Comparison of ENCODE assay signal across 12 cellular contexts in the genomic region with DNA sequence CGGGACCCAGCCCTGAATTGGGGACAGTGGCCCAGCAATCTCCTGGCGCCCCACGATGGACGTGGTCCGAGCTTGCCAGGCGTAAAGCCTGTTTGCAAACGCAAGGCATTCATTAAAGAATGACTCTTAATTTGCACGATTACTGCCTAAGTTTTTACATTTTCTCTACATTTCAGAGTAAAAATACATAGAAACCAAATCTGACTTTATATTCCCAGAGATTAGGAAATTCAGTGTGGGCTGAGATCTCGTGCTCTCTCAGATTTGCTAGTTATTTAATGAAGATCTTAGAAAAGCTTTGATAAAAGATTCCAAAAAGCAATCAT. TPM values are rescaled to one million over a fixed set of nuclear protein-coding genes. Genes with fewer than 3 reads are reported as not detected.
DNase-seq lines count a peak whose midpoint lies in the region; ATAC-seq, FAIRE-seq and TF ChIP-seq lines count a peak whose summit lies in the region.
"Had no signal": no experiment of that assay in that cellular context is flagged by ENCODE, and none has a peak within 500 bp of the region (broad histone marks: within the 10 kb centered on the region; RNA-seq: fewer than 3 reads in every experiment).

No MANE protein-coding gene starts in this region.

- peak overlapping the region in 1 of 2 donors; percentile 49 for H3K4me3 Mint-ChIP-seq in CD14-positive monocyte

- H3K9me1 ChIP-seq in keratinocyte (ENCODE audit: control insufficient read depth, extremely low read depth, insufficient read depth, low read length), result no peaks in the 10 kb centered on the region

- H3K27ac ChIP-seq in HEK293 (ENCODE audit: extremely low read depth, low read depth, low read length) (no peak overlapping the region), keratinocyte (ENCODE audit: control insufficient read depth, insufficient read depth, low read length) (no peak overlapping the region), skin epidermis (peak overlapping the region in 6 of 21 experiments; percentile 31 to 81 (median 64))

- H3K79me2 ChIP-seq in keratinocyte (ENCODE audit: control insufficient read depth, insufficient read depth, low read length), result no peaks in the 10 kb centered on the region

- H3K9me3 Mint-ChIP-seq in CD14-positive monocyte, result peaks cover 0 to 11% (median 0%) of the 10 kb centered on the region in 7 donors

- no peak overlapping the region for H2AFZ ChIP-seq in keratinocyte (ENCODE audit: control insufficient read depth, low read length)

- CTCF ChIA-PET in HEK293 (lab: Yijun Ruan, JAX), result interaction anchor here (0.6 to 0.7 kb wide), 2 partner anchors 18 to 78 kb away, joined by 3 read pairs; no protein-coding TSS in a partner anchor

- peaks cover 8% of the 10 kb centered on the region for H3K4me1 Mint-ChIP-seq in CD14-positive monocyte

- H4K20me1 ChIP-seq in keratinocyte (ENCODE audit: control insufficient read depth, extremely low read depth, insufficient read depth, low read length), result no peaks in the 10 kb centered on the region

- POLR2A ChIA-PET in HEK293 (lab: Yijun Ruan, JAX), result interaction anchor here (0.6 kb wide), 1 partner anchor 220 kb away, joined by 5 read pairs; no protein-coding TSS in a partner anchor

- H3K9ac ChIP-seq in adipocyte (ENCODE audit: low read length), result no peak overlapping the region
- H3K9ac ChIP-seq in keratinocyte (ENCODE audit: control insufficient read depth, extremely low read depth, insufficient read depth, low read length), result no peak overlapping the region

- dilution Hi-C loops in keratinocyte (cut with MboI; ENCODE audit: extremely low pct_ligation_motif_present, low sequenced_read_pairs), result no loop called here

- peak overlapping the region; percentile 68 for H3K4me2 ChIP-seq in keratinocyte (ENCODE audit: control insufficient read depth, extremely low read depth, insufficient read depth, low read depth, low read length)

- H3K27me3 ChIP-seq in adipocyte (replicated peaks; ENCODE audit: control insufficient read depth, insufficient read depth, low read length) (peaks cover 48% of the 10 kb centered on the region), keratinocyte (ENCODE audit: control insufficient read depth, extremely low read depth, insufficient read depth, low read length) (peaks cover 16% of the 10 kb centered on the region)

- no peak overlapping the region for H3K27ac Mint-ChIP-seq in CD14-positive monocyte

- TF ChIP-seq CTCF in HEK293 (tag by site-specific recombination; IDR thresholded peaks at IDR 0.05) (no peak), keratinocyte (optimal IDR thresholded peaks at IDR 0.05 in 1 of 3, IDR thresholded peaks at IDR 0.05 in 1 of 3, conservative IDR thresholded peaks at IDR 0.05 in 1 of 3; ENCODE audit: extremely low read depth in 1 of 3, insufficient read depth in 2 of 3, low read length in 3 of 3) (no peak), CD14-positive monocyte (IDR thresholded peaks at IDR 0.05) (no peak)

- H3K9me3 ChIP-seq in HEK293 (ENCODE audit: control insufficient read depth, insufficient read depth, low read depth, low read length) (no peaks in the 10 kb centered on the region), adipocyte (ENCODE audit: control insufficient read depth, low read length) (peaks cover 13% of the 10 kb centered on the region), keratinocyte (ENCODE audit: control insufficient read depth, low read depth, low read length) (no peaks in the 10 kb centered on the region)

- peak overlapping the region; percentile 45 for H3K4me3 ChIP-seq in HEK293 (ENCODE audit: low read depth, low read length)
- peak overlapping the region; percentile 55 for H3K4me3 ChIP-seq in adipocyte (ENCODE audit: low read length)
- peak overlapping the region; percentile 28 to 39 (median 30) for H3K4me3 ChIP-seq in keratinocyte (ENCODE audit: control insufficient read depth in 2 of 3, extremely low read depth in 1 of 3, insufficient read depth in 2 of 3, low read depth in 1 of 3, low read length in 3 of 3)
- H3K4me3 ChIP-seq in skin epidermis, result peak overlapping the region; percentile 32 to 60 (median 48)

- H3K4me1 ChIP-seq in HEK293 (ENCODE audit: control insufficient read depth, insufficient read depth, low read length) (no peaks in the 10 kb centered on the region; the same call in 1 of the 2 replicates), adipocyte (ENCODE audit: control insufficient read depth, insufficient read depth, low read length) (peaks cover 10% of the 10 kb centered on the region), keratinocyte (ENCODE audit: control insufficient read depth, extremely low read depth, insufficient read depth, low read length) (no peaks in the 10 kb centered on the region)

- intact Hi-C loops in CD14-positive monocyte (cut with micrococcal nuclease), result no loop called here

- H3K36me3 ChIP-seq in HEK293 (ENCODE audit: control insufficient read depth in 2 of 2, insufficient read depth in 1 of 2, low read length in 2 of 2) (peaks cover 0 to under 1% of the 10 kb centered on the region in 2 experiments; a peak in 1 of 3 replicates), adipocyte (ENCODE audit: control insufficient read depth, insufficient read depth, low read length, severe bottlenecking) (no peaks in the 10 kb centered on the region), keratinocyte (ENCODE audit: control insufficient read depth in 2 of 2, extremely low read depth in 1 of 2, insufficient read depth in 2 of 2, low read length in 2 of 2) (no peaks in the 10 kb centered on the region)

- DNase-seq in adipocyte (ENCODE audit: low read depth), result no peak
- no peak for DNase-seq in keratinocyte (ENCODE audit: low read depth, low spot score)
- no peak for DNase-seq in CD14-positive monocyte (ENCODE audit: low spot score)
- DNase-seq in iPS-NIHi7 (ENCODE audit: extremely low spot score), result no peak
- DNase-seq: DMS 273 treated with DMSO at 0.1 percent for 48 hours, NCI-H2081 treated with DMSO at 0.1 percent for 48 hours, SHP77 had no signal

- no peak for ATAC-seq in HG03571 (IDR thresholded peaks at IDR 0.05; ENCODE audit: unreplicated experiment)
- no peak for ATAC-seq in GM18868 (IDR thresholded peaks at IDR 0.05; ENCODE audit: unreplicated experiment)

- H3K36me3 Mint-ChIP-seq in CD14-positive monocyte, result no peaks in the 10 kb centered on the region

- peaks cover 30 to 45% (median 31%) of the 10 kb centered on the region in 3 donors for H3K27me3 Mint-ChIP-seq in CD14-positive monocyte (ENCODE audit: low read depth in 3 of 3)

- FAIRE-seq in keratinocyte (lab: Jason Lieb, UNC), result no peak
- FAIRE-seq: H54 had no signal

TF ChIP-seq in HEK293, 187 proteins besides CTCF, POLR2A, EP300 and RAD21:
- TF ChIP-seq ZXDB (tag by site-specific recombination; IDR thresholded peaks at IDR 0.05), result 0 out of 2 replicates have a peak, but pooled peaks have one; percentile 18
- peak; percentile 85 for TF ChIP-seq ZNF335 (tag by site-specific recombination; conservative IDR thresholded peaks at IDR 0.05)
- TF ChIP-seq ZNF169 (tag by site-specific recombination; IDR thresholded peaks at IDR 0.05), result no peak
- peak; percentile 72 for TF ChIP-seq ZBTB8A (tag by site-specific recombination; IDR thresholded peaks at IDR 0.05)
- no peak for TF ChIP-seq ZNF311 (tag by site-specific recombination; IDR thresholded peaks at IDR 0.05; ENCODE audit: borderline replicate concordance)
- TF ChIP-seq SP3 (tag by site-specific recombination; IDR thresholded peaks at IDR 0.05), result peak; percentile 53; the same call in 1 of the 2 replicates
- no peak for TF ChIP-seq ZNF596 (tag by site-specific recombination; IDR thresholded peaks at IDR 0.05)
- TF ChIP-seq ZNF426 (tag by site-specific recombination; IDR thresholded peaks at IDR 0.05), result no peak
- no peak for TF ChIP-seq ZNF24 (tag by site-specific recombination; IDR thresholded peaks at IDR 0.05)
- no peak for TF ChIP-seq ZNF292 (tag by site-specific recombination; IDR thresholded peaks at IDR 0.05; ENCODE audit: borderline replicate concordance, low read depth)
- no peak for TF ChIP-seq ZIC2 (tag by site-specific recombination; IDR thresholded peaks at IDR 0.05)
- TF ChIP-seq KLF10 (tag by site-specific recombination; IDR thresholded peaks at IDR 0.05), result 0 out of 2 replicates have a peak, but pooled peaks have one; percentile 6
TF ChIP-seq in HEK293: peak in this region for 5.

RNA-seq across cellular contexts. Expression of gene CCDC3, which starts 0.3 kb away (rescaled TPM):
- polyA plus RNA-seq in keratinocyte (0.25 to 0.39 TPM (median 0.35 TPM) in 3 replicates), CD14-positive monocyte (not detected)
- not detected for polyA plus RNA-seq in keratinocyte (2011; ENCODE audit: low read depth)
- polyA plus RNA-seq in keratinocyte (2011; cell fraction: cytosol; rRNA removed), result 0.29 and 0.30 TPM in 2 replicates
- polyA plus RNA-seq in keratinocyte (2011; cell fraction: nucleus; rRNA removed), result 0.09 and 0.12 TPM in 2 replicates
- polyA plus RNA-seq in keratinocyte (2012; ENCODE audit: low replicate concordance), result 0.29 and 0.66 TPM in 2 replicates
- polyA minus RNA-seq in keratinocyte, result 0.07 to 0.85 TPM in 2 of 3 replicates, not detected in the other
- polyA minus RNA-seq in keratinocyte (2011; cell fraction: cytosol; rRNA and poly(A)+ RNA removed), result not detected
- polyA minus RNA-seq in keratinocyte (2011; cell fraction: nucleus; rRNA and poly(A)+ RNA removed), result not detected in 2 replicates
